Comparison of ENCODE assay signal across 14 cellular contexts in genomic region chr20:59147197-59147596, GRCh38. TPM values are rescaled to one million over a fixed set of nuclear protein-coding genes. Genes with fewer than 3 reads are reported as not detected.
DNase-seq lines count a peak whose midpoint lies in the region; ATAC-seq and TF ChIP-seq lines count a peak whose summit lies in the region.
"Had no signal": no experiment of that assay in that cellular context is flagged by ENCODE, and none has a peak within 500 bp of the region (broad histone marks: within the 10 kb centered on the region; RNA-seq: fewer than 3 reads in every experiment).

No MANE protein-coding gene starts in this region.

- no peak overlapping the region for H3K4me2 ChIP-seq in PC-3 (ENCODE audit: low read length)

- H3K4me1 Mint-ChIP-seq in activated naive CD4-positive, alpha-beta T cell treated with anti-CD3 and anti-CD28 coated beads, Interleukin-2, amount 10 ng/mL, durations not matched to agents 7 days and 5 days, result peaks cover 77% of the 10 kb centered on the region
- peaks cover 77 to 79% of the 10 kb centered on the region in 2 donors for H3K4me1 Mint-ChIP-seq in effector memory CD8-positive, alpha-beta T cell (ENCODE audit: low read depth in 2 of 2)
- H3K4me1 Mint-ChIP-seq in naive B cell, result peaks cover 49 to 88% (median 79%) of the 10 kb centered on the region in 3 donors

- H3K79me2 ChIP-seq in PC-3 (ENCODE audit: low read length), result no peaks in the 10 kb centered on the region

- H3K27ac Mint-ChIP-seq in activated naive CD4-positive, alpha-beta T cell treated with anti-CD3 and anti-CD28 coated beads, Interleukin-2, amount 10 ng/mL, durations not matched to agents 7 days and 5 days, result peak overlapping the region; percentile 12
- H3K27ac Mint-ChIP-seq in effector memory CD8-positive, alpha-beta T cell, result peak overlapping the region; percentile 98 to 99
- H3K27ac Mint-ChIP-seq in naive B cell, result peak overlapping the region in 5 of 6 donors; percentile 53 to 97 (median 94)

- H3K27me3 Mint-ChIP-seq in activated naive CD4-positive, alpha-beta T cell treated with anti-CD3 and anti-CD28 coated beads, Interleukin-2, amount 10 ng/mL, durations not matched to agents 7 days and 5 days, result no peaks in the 10 kb centered on the region
- H3K27me3 Mint-ChIP-seq in effector memory CD8-positive, alpha-beta T cell, result no peaks in the 10 kb centered on the region
- H3K27me3 Mint-ChIP-seq in naive B cell, result no peaks in the 10 kb centered on the region

- H3K4me3 Mint-ChIP-seq in activated naive CD4-positive, alpha-beta T cell treated with anti-CD3 and anti-CD28 coated beads, Interleukin-2, amount 10 ng/mL, durations not matched to agents 7 days and 5 days, result peak overlapping the region; percentile 60
- H3K4me3 Mint-ChIP-seq in effector memory CD8-positive, alpha-beta T cell, result peak overlapping the region; percentile 78 to 79
- peak overlapping the region in 4 of 8 donors; percentile 16 to 51 (median 46) for H3K4me3 Mint-ChIP-seq in naive B cell

- H3K9me3 ChIP-seq in vagina (no peaks in the 10 kb centered on the region), PC-3 (ENCODE audit: low read length) (no peaks in the 10 kb centered on the region), WERI-Rb-1 (ENCODE audit: severe bottlenecking) (no peaks in the 10 kb centered on the region)
- H3K9me3 ChIP-seq: adrenal gland had no signal

- H4K20me1 ChIP-seq in PC-3 (ENCODE audit: low read length), result no peaks in the 10 kb centered on the region

- BruUV-seq in PC-3 (replicated peaks; lab: Mats Ljungman, UMichigan), result no TSS peak

- H3K27ac ChIP-seq in vagina (peak overlapping the region; percentile 25), PC-3 (ENCODE audit: low read length) (no peak overlapping the region), WERI-Rb-1 (no peak overlapping the region)

- peaks cover 4% of the 10 kb centered on the region for H3K36me3 Mint-ChIP-seq in activated naive CD4-positive, alpha-beta T cell treated with anti-CD3 and anti-CD28 coated beads, Interleukin-2, amount 10 ng/mL, durations not matched to agents 7 days and 5 days
- H3K36me3 Mint-ChIP-seq in effector memory CD8-positive, alpha-beta T cell (ENCODE audit: insufficient read depth), result peaks cover 37% of the 10 kb centered on the region
- peaks cover 0 to 5% of the 10 kb centered on the region in 2 donors for H3K36me3 Mint-ChIP-seq in naive B cell

- TF ChIP-seq CTCF in vagina (IDR thresholded peaks at IDR 0.05), result no peak
- no peak for TF ChIP-seq CTCF in PC-3 (conservative IDR thresholded peaks at IDR 0.05; ENCODE audit: low read depth, low read length)
- no peak for TF ChIP-seq CTCF in WERI-Rb-1 (IDR thresholded peaks at IDR 0.05; ENCODE audit: low read depth, low read length)

- H3K4me1 ChIP-seq in vagina (peaks cover 50% of the 10 kb centered on the region), PC-3 (ENCODE audit: insufficient read depth, low read length) (no peaks in the 10 kb centered on the region)

- no peak overlapping the region for H3K9ac ChIP-seq in PC-3 (ENCODE audit: low read length)

- POLR2A ChIA-PET in PC-3 (lab: Charles Lee; ENCODE audit: unreplicated experiment), result no interaction called here

- intact Hi-C loops in vagina (cut with DNase I) (no loop called here), PC-3 (cut with micrococcal nuclease) (no loop called here)

- no peaks in the 10 kb centered on the region for H3F3A ChIP-seq in PC-3 (ENCODE audit: low read length, unreplicated experiment)

- no peak for TF ChIP-seq POLR2A in vagina (IDR thresholded peaks at IDR 0.05)

- ATAC-seq in effector memory CD8-positive, alpha-beta T cell (replicated peaks), result no peak
- no peak for ATAC-seq in naive B cell (ENCODE audit: low read depth in 2 of 2)
- no peak for ATAC-seq in PC-3

- no peak overlapping the region for H2AFZ ChIP-seq in PC-3 (ENCODE audit: low read length)

- no peaks in the 10 kb centered on the region for H3K9me2 ChIP-seq in PC-3 (replicated peaks; ENCODE audit: low read length)

- H3K27me3 ChIP-seq in vagina (no peaks in the 10 kb centered on the region), PC-3 (ENCODE audit: low read length) (peaks cover 88% of the 10 kb centered on the region), WERI-Rb-1 (ENCODE audit: insufficient read depth, low read depth, severe bottlenecking) (no peaks in the 10 kb centered on the region)
- H3K27me3 ChIP-seq: adrenal gland had no signal

- no peak for DNase-seq in activated naive CD4-positive, alpha-beta T cell treated with anti-CD3 and anti-CD28 coated beads, Interleukin-2, amount 10 ng/mL, durations not matched to agents 7 days and 5 days
- DNase-seq in activated naive CD4-positive, alpha-beta T cell (lab: John Stamatoyannopoulos, UW), result no peak
- DNase-seq in effector memory CD8-positive, alpha-beta T cell, result no peak
- DNase-seq in naive B cell (no peak), vagina (ENCODE audit: extremely low spot score in 2 of 2) (peak in 1 of 2 donors; percentile 55), PC-3 (no peak), GOT3 (lab: John Stamatoyannopoulos, UW) (no peak), WERI-Rb-1 (no peak)
- DNase-seq: activated CD4-positive, CD25-positive, alpha-beta regulatory T cell; NCI-H1417; stimulated activated CD4-positive, alpha-beta T cell treated with anti-CD3 and anti-CD28 coated beads, Interleukin-4, amount 100 ng/mL, for 4 hours had no signal

- CTCF ChIA-PET in activated naive CD4-positive, alpha-beta T cell treated with anti-CD3 and anti-CD28 coated beads, Interleukin-2, amount 10 ng/mL, durations not matched to agents 7 days and 5 days (lab: Charles Lee), result interaction anchor here (0.6 to 4.1 kb wide), 10 partner anchors 11 to 68 kb away, joined by 3 to 17 read pairs (median 4); no protein-coding TSS in a partner anchor
- CTCF ChIA-PET in PC-3 (lab: Charles Lee), result no interaction called here

- no peaks in the 10 kb centered on the region for H3K9me3 Mint-ChIP-seq in activated naive CD4-positive, alpha-beta T cell treated with anti-CD3 and anti-CD28 coated beads, Interleukin-2, amount 10 ng/mL, durations not matched to agents 7 days and 5 days
- H3K9me3 Mint-ChIP-seq in effector memory CD8-positive, alpha-beta T cell, result no peaks in the 10 kb centered on the region
- no peaks in the 10 kb centered on the region for H3K9me3 Mint-ChIP-seq in naive B cell

- H3K4me3 ChIP-seq in vagina, result no peak overlapping the region
- no peak overlapping the region for H3K4me3 ChIP-seq in PC-3 (ENCODE audit: low read length)
- H3K4me3 ChIP-seq in WERI-Rb-1 (ENCODE audit: low read depth, low read length), result no peak overlapping the region
- H3K4me3 ChIP-seq: adrenal gland, lung had no signal

- H3K36me3 ChIP-seq in vagina (no peaks in the 10 kb centered on the region), PC-3 (ENCODE audit: low read depth, low read length) (no peaks in the 10 kb centered on the region), WERI-Rb-1 (no peaks in the 10 kb centered on the region)
- H3K36me3 ChIP-seq: adrenal gland had no signal

RNA-seq across cellular contexts. Expression of gene ZNF831, which starts 16.4 kb away (rescaled TPM):
- 1 to 10 TPM in 4 of 6 donors, under 1 TPM in 2; 0.66 to 2.6 (median 2.3) TPM for polyA plus RNA-seq in naive B cell (ENCODE audit: low read depth in 6 of 6)
- total RNA-seq in vagina, result 2.2 TPM
- total RNA-seq in PC-3 (2014; rRNA removed), result not detected in 2 replicates
- total RNA-seq: Daoy had no signal

Comparison
In these comparisons a context has a peak if more than half of its experiments do, and no peak if none do; other contexts are left out.
1. H3K27ac Mint-ChIP-seq: peak in every context shown above with its lines; median percentile 98 in effector memory CD8-positive, alpha-beta T cell; 94 in naive B cell; 12 in activated naive CD4-positive, alpha-beta T cell treated with anti-CD3 and anti-CD28 coated beads, Interleukin-2, amount 10 ng/mL, durations not matched to agents 7 days and 5 days.